13 cellular contexts compared by ENCODE assay signal in genomic region chr6:135586844-135587243, GRCh38.
DNase-seq lines count a peak whose midpoint lies in the region; ATAC-seq and TF ChIP-seq lines count a peak whose summit lies in the region.
"Had no signal": no experiment of that assay in that cellular context is flagged by ENCODE, and none has a peak within 500 bp of the region (broad histone marks: within the 10 kb centered on the region; RNA-seq: fewer than 3 reads in every experiment).

No MANE protein-coding gene starts in this region.

- H3K4me1 ChIP-seq in OCI-LY7 (ENCODE audit: insufficient read depth, low read length, poor library complexity, severe bottlenecking) = no peaks in the 10 kb centered on the region
- H3K4me1 ChIP-seq: transverse colon had no signal

- H2AFZ ChIP-seq in OCI-LY7 (ENCODE audit: low read length) = no peak overlapping the region

- H3K27ac ChIP-seq in OCI-LY7 (ENCODE audit: low read depth, low read length, poor library complexity, severe bottlenecking) = no peak overlapping the region
- H3K27ac ChIP-seq: transverse colon had no signal

- intact Hi-C loops in activated CD4-positive, alpha-beta T cell treated with anti-CD3 and anti-CD28 coated beads for 36 hours (cut with DNase I, micrococcal nuclease) = no loop called here
- intact Hi-C loops in OCI-LY7 (cut with micrococcal nuclease; ENCODE audit: unreplicated experiment) = no loop called here

- H3K79me2 ChIP-seq in OCI-LY7 (ENCODE audit: insufficient read depth, low read depth, low read length) = no peaks in the 10 kb centered on the region

- no TSS peak for BruUV-seq in OCI-LY7 (replicated peaks; lab: Mats Ljungman, UMichigan)

- no peaks in the 10 kb centered on the region for H4K20me1 ChIP-seq in OCI-LY7 (ENCODE audit: insufficient read depth, low read length)

- H3K9me3 Mint-ChIP-seq in activated CD4-positive, alpha-beta T cell treated with anti-CD3 and anti-CD28 coated beads for 36 hours (ENCODE audit: low read depth) = peaks cover 11% of the 10 kb centered on the region
- peaks cover 5% of the 10 kb centered on the region for H3K9me3 Mint-ChIP-seq in activated T-cell treated with anti-CD3 and anti-CD28 coated beads, Interleukin-2, amount 50 U/mL, for 4 hours
- peaks cover 8% of the 10 kb centered on the region for H3K9me3 Mint-ChIP-seq in stimulated activated effector memory CD8-positive, alpha-beta T cell treated with anti-CD3 and anti-CD28 coated beads, Interleukin-12 subunit alpha, Interleukin-12 subunit beta, amount 100 ng/mL, for 72 hours

- no peaks in the 10 kb centered on the region for H3K9me2 ChIP-seq in OCI-LY7 (ENCODE audit: insufficient read depth, low read length)

- DNase-seq in activated CD4-positive, alpha-beta T cell treated with anti-CD3 and anti-CD28 coated beads for 36 hours = peak; percentile 48
- DNase-seq in activated CD4-positive, alpha-beta T cell treated with anti-CD3 and anti-CD28 coated beads, Interleukin-2, amount 50 U/mL, for 1 hour = no peak
- DNase-seq in activated T-cell treated with anti-CD3 and anti-CD28 coated beads, Interleukin-2, amount 50 U/mL, for 4 hours = no peak
- DNase-seq in stimulated activated effector memory CD8-positive, alpha-beta T cell treated with anti-CD3 and anti-CD28 coated beads, Interleukin-12 subunit alpha, Interleukin-12 subunit beta, amount 100 ng/mL, for 72 hours (ENCODE audit: low spot score in 2 of 2) = no peak
- DNase-seq in NCI-H510A (lab: John Stamatoyannopoulos, UW) = no peak
- DNase-seq in OCI-LY7 (ENCODE audit: low spot score) = no peak
- DNase-seq in NCI-H1092 (lab: John Stamatoyannopoulos, UW) = no peak
- DNase-seq: ACHN; activated effector memory CD4-positive, alpha-beta T cell treated with Interleukin-2 at 50 U/mL for 16 hours; NCI-H187 treated with DMSO at 0.1 percent for 48 hours; SW 1271; transverse colon had no signal

- CTCF ChIA-PET in activated CD4-positive, alpha-beta T cell treated with anti-CD3 and anti-CD28 coated beads for 36 hours (lab: Charles Lee) = interaction anchor here (1.1 to 1.8 kb wide), 5 partner anchors 10 to 51 kb away, joined by 4 to 5 read pairs (median 4); no protein-coding TSS in a partner anchor
- CTCF ChIA-PET in OCI-LY7 (lab: Charles Lee; ENCODE audit: unreplicated experiment) = no interaction called here

- H3K4me2 ChIP-seq in OCI-LY7 (ENCODE audit: low read length) = no peak overlapping the region

- peak overlapping the region; percentile 74 for H3K27ac Mint-ChIP-seq in activated CD4-positive, alpha-beta T cell treated with anti-CD3 and anti-CD28 coated beads for 36 hours
- peak overlapping the region; percentile 30 for H3K27ac Mint-ChIP-seq in stimulated activated effector memory CD8-positive, alpha-beta T cell treated with anti-CD3 and anti-CD28 coated beads, Interleukin-12 subunit alpha, Interleukin-12 subunit beta, amount 100 ng/mL, for 72 hours

- H3K4me3 ChIP-seq in OCI-LY7 (ENCODE audit: low read depth, low read length, poor library complexity, severe bottlenecking) = no peak overlapping the region
- H3K4me3 ChIP-seq: transverse colon had no signal

- no peaks in the 10 kb centered on the region for H3K36me3 ChIP-seq in OCI-LY7 (ENCODE audit: insufficient read depth, low read length)
- H3K36me3 ChIP-seq: transverse colon had no signal

- H3K27me3 Mint-ChIP-seq in activated CD4-positive, alpha-beta T cell treated with anti-CD3 and anti-CD28 coated beads for 36 hours = no peaks in the 10 kb centered on the region
- no peaks in the 10 kb centered on the region for H3K27me3 Mint-ChIP-seq in activated T-cell treated with anti-CD3 and anti-CD28 coated beads, Interleukin-2, amount 50 U/mL, for 4 hours (ENCODE audit: low read depth)

- H3K36me3 Mint-ChIP-seq in activated CD4-positive, alpha-beta T cell treated with anti-CD3 and anti-CD28 coated beads for 36 hours (ENCODE audit: low read depth) = peaks cover 12% of the 10 kb centered on the region
- H3K36me3 Mint-ChIP-seq in activated T-cell treated with anti-CD3 and anti-CD28 coated beads, Interleukin-2, amount 50 U/mL, for 4 hours (ENCODE audit: insufficient read depth) = no peaks in the 10 kb centered on the region
- peaks cover 6% of the 10 kb centered on the region for H3K36me3 Mint-ChIP-seq in stimulated activated effector memory CD8-positive, alpha-beta T cell treated with anti-CD3 and anti-CD28 coated beads, Interleukin-12 subunit alpha, Interleukin-12 subunit beta, amount 100 ng/mL, for 72 hours

- peak; percentile 56 for ATAC-seq in activated CD4-positive, alpha-beta T cell treated with anti-CD3 and anti-CD28 coated beads for 36 hours
- ATAC-seq in HG03354 (IDR thresholded peaks at IDR 0.05; ENCODE audit: poor library complexity, severe bottlenecking, unreplicated experiment) = peak; percentile 67
- ATAC-seq in activated T-cell treated with anti-CD3 and anti-CD28 coated beads, Interleukin-2, amount 50 U/mL, for 4 hours = peak; percentile 58 to 73
- peak; percentile 52 for ATAC-seq in stimulated activated effector memory CD8-positive, alpha-beta T cell treated with anti-CD3 and anti-CD28 coated beads, Interleukin-12 subunit alpha, Interleukin-12 subunit beta, amount 100 ng/mL, for 72 hours

- POLR2A ChIA-PET in activated CD4-positive, alpha-beta T cell treated with anti-CD3 and anti-CD28 coated beads for 36 hours (lab: Charles Lee) = interaction anchor here (1.1 to 1.2 kb wide), 2 partner anchors 10 to 13 kb away, joined by 3 to 6 read pairs; no protein-coding TSS in a partner anchor
- POLR2A ChIA-PET in OCI-LY7 (lab: Charles Lee) = interaction anchor here (0.6 kb wide), 3 partner anchors 73 to 1391 kb away, joined by 3 to 10 read pairs (median 4); no protein-coding TSS in a partner anchor

- peaks cover 21% of the 10 kb centered on the region for H3K4me1 Mint-ChIP-seq in activated CD4-positive, alpha-beta T cell treated with anti-CD3 and anti-CD28 coated beads for 36 hours
- peaks cover 14% of the 10 kb centered on the region for H3K4me1 Mint-ChIP-seq in activated T-cell treated with anti-CD3 and anti-CD28 coated beads, Interleukin-2, amount 50 U/mL, for 4 hours (ENCODE audit: low read depth)
- H3K4me1 Mint-ChIP-seq in stimulated activated effector memory CD8-positive, alpha-beta T cell treated with anti-CD3 and anti-CD28 coated beads, Interleukin-12 subunit alpha, Interleukin-12 subunit beta, amount 100 ng/mL, for 72 hours = peaks cover 28% of the 10 kb centered on the region

- H3K4me3 Mint-ChIP-seq in activated CD4-positive, alpha-beta T cell treated with anti-CD3 and anti-CD28 coated beads for 36 hours = no peak overlapping the region
- H3K4me3 Mint-ChIP-seq in activated T-cell treated with anti-CD3 and anti-CD28 coated beads, Interleukin-2, amount 50 U/mL, for 4 hours = no peak overlapping the region
- H3K4me3 Mint-ChIP-seq in stimulated activated effector memory CD8-positive, alpha-beta T cell treated with anti-CD3 and anti-CD28 coated beads, Interleukin-12 subunit alpha, Interleukin-12 subunit beta, amount 100 ng/mL, for 72 hours = no peak overlapping the region

- no peaks in the 10 kb centered on the region for H3K9me3 ChIP-seq in OCI-LY7 (ENCODE audit: low read length)
- H3K9me3 ChIP-seq: transverse colon had no signal

- no peak for TF ChIP-seq CTCF in OCI-LY7 (conservative IDR thresholded peaks at IDR 0.05; ENCODE audit: low read length)
